Comparison of ENCODE assay signal across 20 cellular contexts in genomic region chr18:30254331-30254730, GRCh38.
"Had no signal": no experiment of that assay in that cellular context is flagged by ENCODE, and none has a peak within 500 bp of the region (broad histone marks: within the 10 kb centered on the region; RNA-seq: fewer than 3 reads in every experiment).

No MANE protein-coding gene starts in this region.

- H3K27me3 ChIP-seq: colonic mucosa, dorsolateral prefrontal cortex, esophagus muscularis mucosa, foreskin keratinocyte, gastrocnemius medialis, heart right ventricle, left lung had no signal

- ATAC-seq: foreskin keratinocyte; gastrocnemius medialis; heart right ventricle; left cardiac atrium; left lung; left ventricle myocardium superior; lower lobe of right lung; mucosa of descending colon; naive thymus-derived CD4-positive, alpha-beta T cell had no signal

- H3K9me3 ChIP-seq: colonic mucosa, esophagus muscularis mucosa, gastrocnemius medialis, heart right ventricle, left lung, lower lobe of right lung, mucosa of descending colon had no signal

- DNase-seq: colonic mucosa; cortex of kidney; dermis blood vessel endothelial cell; dorsolateral prefrontal cortex; effector CD4-positive, alpha-beta T cell; effector memory CD4-positive, alpha-beta T cell; gastrocnemius medialis; glutamatergic neuron; head of caudate nucleus; heart right ventricle; hippocampal formation; left cardiac atrium; left lung; left ventricle myocardium superior; lower lobe of right lung; mesenchymal stem cell; mucosa of descending colon; naive thymus-derived CD4-positive, alpha-beta T cell had no signal

- H3K36me3 ChIP-seq: colonic mucosa, esophagus muscularis mucosa, gastrocnemius medialis, heart right ventricle, left lung, lower lobe of right lung had no signal

- H3K4me3 ChIP-seq: colonic mucosa, dorsolateral prefrontal cortex, esophagus muscularis mucosa, gastrocnemius medialis, heart right ventricle, left lung, lower lobe of right lung, mucosa of descending colon had no signal

- H3K27ac ChIP-seq: colonic mucosa, dorsolateral prefrontal cortex, esophagus muscularis mucosa, foreskin keratinocyte, gastrocnemius medialis, heart right ventricle, left lung, lower lobe of right lung had no signal

- H3K4me1 ChIP-seq: colonic mucosa, esophagus muscularis mucosa, foreskin keratinocyte, gastrocnemius medialis, heart right ventricle, left lung, lower lobe of right lung had no signal
